8 cellular contexts compared by ENCODE assay signal in genomic region chr11:313304-313786, GRCh38. TPM values are rescaled to one million over a fixed set of nuclear protein-coding genes. Genes with fewer than 3 reads are reported as not detected.
DNase-seq lines count a peak whose midpoint lies in the region; ATAC-seq and TF ChIP-seq lines count a peak whose summit lies in the region.

No MANE protein-coding gene starts in this region.

- 75% methylated on average over 2 of the region's 8 CpGs; no CpG with 5 or more reads in 1 of the 2 experiments for WGBS in IMR-90 (ENCODE audit: extremely low coverage in 2 of 2, insufficient read length in 1 of 2), 2 experiments

- peak overlapping the region; percentile 77; the same call in 1 of the 2 replicates for H3K56ac ChIP-seq in IMR-90 (ENCODE audit: extremely low read depth, insufficient read depth, low read length)

- H4K20me1 ChIP-seq in BLaER1 (no peaks in the 10 kb centered on the region), IMR-90 (ENCODE audit: insufficient read depth, low read length) (peaks cover 3% of the 10 kb centered on the region; the same call in 1 of the 2 replicates)

- TF ChIP-seq CTCF in IMR-90 (conservative IDR thresholded peaks at IDR 0.05; ENCODE audit: low read depth, low read length) = no peak
- no peak for TF ChIP-seq CTCF in chondrocyte (IDR thresholded peaks at IDR 0.05)

- peak overlapping the region; percentile 67 for H3K14ac ChIP-seq in IMR-90 (replicated peaks; ENCODE audit: low read depth, low read length)

- H4K8ac ChIP-seq in IMR-90 (ENCODE audit: low read depth in 2 of 2, low read length in 2 of 2) = peak overlapping the region; percentile 33 to 87; a peak in 3 of 4 replicates

- CTCF ChIA-PET in IMR-90 (lab: Yijun Ruan, JAX) = interaction anchor here (1.2 kb wide), 1 partner anchor 11 kb away, joined by 3 read pairs; no protein-coding TSS in a partner anchor

- TF ChIP-seq POLR2A in IMR-90 (IDR thresholded peaks at IDR 0.05; ENCODE audit: low read depth, low read length) = no peak

- DNase-seq in IMR-90 (no peak), chondrocyte (ENCODE audit: low spot score) (no peak), anterior cingulate cortex (lab: John Stamatoyannopoulos, UW) (no peak), GM19238 (ENCODE audit: insufficient read length, low spot score) (no peak), NCI-H187 (lab: John Stamatoyannopoulos, UW) (no peak)
- DNase-seq in naive thymus-derived CD8-positive, alpha-beta T cell = peak in 1 of 10 donors; percentile 1

- ATAC-seq in IMR-90 (ENCODE audit: low read depth) (no peak), GM18870 (IDR thresholded peaks at IDR 0.05; ENCODE audit: unreplicated experiment) (no peak)
- no peak for ATAC-seq in naive thymus-derived CD8-positive, alpha-beta T cell

- dilution Hi-C loops in IMR-90 (cut with HindIII; ENCODE audit: low sequenced_read_pairs, unreplicated experiment) = no loop called here

- intact Hi-C loops in IMR-90 (cut with micrococcal nuclease) = loop anchor here (2.0 kb wide), 1 partner anchor 43 kb away; no protein-coding TSS in a partner anchor

- peak overlapping the region; percentile 95 for H2AFZ ChIP-seq in IMR-90 (replicated peaks; ENCODE audit: low read length, poor library complexity)

- H3K18ac ChIP-seq in IMR-90 (ENCODE audit: low read depth, low read length) = peak overlapping the region; percentile 52; the same call in 1 of the 2 replicates

- H3K4me1 Mint-ChIP-seq in chondrocyte (ENCODE audit: low read depth) = peaks cover 29% of the 10 kb centered on the region
- H3K4me1 Mint-ChIP-seq in naive thymus-derived CD8-positive, alpha-beta T cell = peaks cover 33 to 55% (median 44%) of the 10 kb centered on the region in 4 donors

- peak overlapping the region; percentile 85 for H3K4me2 ChIP-seq in BLaER1
- no peak overlapping the region for H3K4me2 ChIP-seq in IMR-90 (ENCODE audit: low read depth, low read length)

- H3K79me1 ChIP-seq in IMR-90 (ENCODE audit: low read depth in 1 of 2, low read length in 2 of 2) = peaks cover 5 to 39% of the 10 kb centered on the region in 2 experiments; a peak in 3 of 4 replicates

- peak overlapping the region; percentile 99 for H2AK9ac ChIP-seq in IMR-90 (replicated peaks; ENCODE audit: low read depth, low read length, poor library complexity)

- H3K27ac Mint-ChIP-seq in chondrocyte (ENCODE audit: unreplicated experiment) = peak overlapping the region; percentile 12
- peak overlapping the region; percentile 94 to 99 (median 99) for H3K27ac Mint-ChIP-seq in naive thymus-derived CD8-positive, alpha-beta T cell

- no peak for TF ChIP-seq RAD21 in IMR-90 (IDR thresholded peaks at IDR 0.05; ENCODE audit: low read length)

- no peaks in the 10 kb centered on the region for H3K27me3 ChIP-seq in BLaER1
- no peaks in the 10 kb centered on the region for H3K27me3 ChIP-seq in IMR-90 (ENCODE audit: control insufficient read depth, insufficient read depth, low read length)

- peak overlapping the region; percentile 57 for H4K5ac ChIP-seq in IMR-90 (ENCODE audit: low read depth, low read length)

- peak overlapping the region; percentile 49; the same call in 2 of the 3 replicates for H2BK15ac ChIP-seq in IMR-90 (ENCODE audit: low read depth, low read length)

- peak overlapping the region; percentile 70 for H3K4me3 ChIP-seq in BLaER1
- H3K4me3 ChIP-seq in IMR-90 (ENCODE audit: insufficient read depth, low read depth, low read length) = no peak overlapping the region

- BruUV-seq in IMR-90 (replicated peaks; lab: Mats Ljungman, UMichigan) = no TSS peak

- peaks cover 13% of the 10 kb centered on the region for H3K27me3 Mint-ChIP-seq in chondrocyte (ENCODE audit: low read depth)
- H3K27me3 Mint-ChIP-seq in naive thymus-derived CD8-positive, alpha-beta T cell = no peaks in the 10 kb centered on the region

- peak overlapping the region; percentile 88 for H4K91ac ChIP-seq in IMR-90 (ENCODE audit: insufficient read depth, low read depth, low read length)

- H3K36me3 ChIP-seq in BLaER1 (peaks cover 10% of the 10 kb centered on the region), IMR-90 (ENCODE audit: control insufficient read depth, insufficient read depth, low read length) (peaks cover 5% of the 10 kb centered on the region; the same call in 1 of the 2 replicates)

- peak overlapping the region; percentile 62; the same call in 1 of the 2 replicates for H2BK20ac ChIP-seq in IMR-90 (ENCODE audit: low read depth, low read length)

- POLR2A ChIA-PET in IMR-90 (lab: Charles Lee; ENCODE audit: unreplicated experiment) = no interaction called here
- POLR2A ChIA-PET in naive thymus-derived CD8-positive, alpha-beta T cell (lab: Charles Lee) = interaction anchor here (0.9 to 5.1 kb wide), 11 partner anchors 11 to 143 kb away, joined by 3 to 36 read pairs (median 11); partner anchors contain the start of genes BET1L, PGGHG and RIC8A

- H3K9me3 ChIP-seq in BLaER1 (no peaks in the 10 kb centered on the region), IMR-90 (ENCODE audit: control insufficient read depth, insufficient read depth, low read length) (no peaks in the 10 kb centered on the region)

- H2AK5ac ChIP-seq in IMR-90 (ENCODE audit: low read depth, low read length) = peak overlapping the region; percentile 92

- in situ Hi-C loops in IMR-90 (cut with MboI; ENCODE audit: low sequenced_read_pairs) = no loop called here

- H3K4me3 Mint-ChIP-seq in chondrocyte (ENCODE audit: unreplicated experiment) = no peak overlapping the region
- H3K4me3 Mint-ChIP-seq in naive thymus-derived CD8-positive, alpha-beta T cell = peak overlapping the region; percentile 88 to 100 (median 97)

- H2BK5ac ChIP-seq in IMR-90 (ENCODE audit: low read depth, low read length, poor library complexity, severe bottlenecking) = peak overlapping the region; percentile 87

- peak overlapping the region; percentile 71 for H2BK120ac ChIP-seq in IMR-90 (ENCODE audit: low read depth, low read length)

- H3K4ac ChIP-seq in IMR-90 (ENCODE audit: low read depth, low read length) = peak overlapping the region; percentile 88

- H3K27ac ChIP-seq in BLaER1 (peak overlapping the region; percentile 86), IMR-90 (ENCODE audit: insufficient read depth, low read length) (peak overlapping the region; percentile 85)

- H3K9me3 Mint-ChIP-seq in chondrocyte (ENCODE audit: low read depth) = no peaks in the 10 kb centered on the region
- no peaks in the 10 kb centered on the region for H3K9me3 Mint-ChIP-seq in naive thymus-derived CD8-positive, alpha-beta T cell

- 0 out of 2 replicates have a peak, but pooled peaks cover 5% of the 10 kb centered on the region for H3K9me1 ChIP-seq in IMR-90 (ENCODE audit: insufficient read depth, low read length)

- H3K4me1 ChIP-seq in BLaER1 = peaks cover 68% of the 10 kb centered on the region
- peaks cover 23% of the 10 kb centered on the region for H3K4me1 ChIP-seq in IMR-90 (ENCODE audit: control insufficient read depth, insufficient read depth, low read length)

- H3K23ac ChIP-seq in IMR-90 (ENCODE audit: low read depth, low read length) = peak overlapping the region; percentile 53

- H3K9ac ChIP-seq in BLaER1 (peak overlapping the region; percentile 75), IMR-90 (ENCODE audit: low read depth, low read length) (peak overlapping the region; percentile 48)

- no peaks in the 10 kb centered on the region for H3K36me3 Mint-ChIP-seq in chondrocyte (ENCODE audit: low read depth)
- H3K36me3 Mint-ChIP-seq in naive thymus-derived CD8-positive, alpha-beta T cell = peaks cover 19 to 31% (median 27%) of the 10 kb centered on the region in 3 donors

TF ChIP-seq in IMR-90, 13 proteins besides CTCF, POLR2A, EP300 and RAD21:
- TF ChIP-seq BHLHE40 (IDR thresholded peaks at IDR 0.05; ENCODE audit: low read depth, low read length) = no peak
TF ChIP-seq in IMR-90: peak in this region for 0.

RNA-seq across cellular contexts. Expression of gene IFITM1, which starts 0.5 kb away (rescaled TPM):
- 14.4 and 24.2 TPM in 2 replicates for total RNA-seq in IMR-90 (2012; rRNA removed)
- 67.5 and 68.9 TPM in 2 replicates for polyA plus RNA-seq in IMR-90 (2012; rRNA removed)
- polyA plus RNA-seq in IMR-90 (2012; cell fraction: cytosol; rRNA removed) = 54.7 and 163 TPM in 2 replicates
- polyA plus RNA-seq in IMR-90 (2012; cell fraction: nucleus; rRNA removed; ENCODE audit: low replicate concordance) = 25.1 and 28.0 TPM in 2 replicates
- total RNA-seq in chondrocyte = 1.0 to 3.3 TPM (median 1.6 TPM) in 3 replicates
- 10 to 100 TPM; 90.0 to 91.0 TPM for total RNA-seq in naive thymus-derived CD8-positive, alpha-beta T cell
- 1,000 to 10,000 TPM; 1,833 to 2,198 (median 2,135) TPM for polyA plus RNA-seq in naive thymus-derived CD8-positive, alpha-beta T cell

RNA-seq across cellular contexts. Expression of gene IFITM2, which starts 5.7 kb away (rescaled TPM):
- total RNA-seq in IMR-90 (2012; rRNA removed) (26.4 and 31.2 TPM in 2 replicates), chondrocyte (100 to 109 TPM (median 107 TPM) in 3 replicates)
- polyA plus RNA-seq in IMR-90 (2012; rRNA removed) = 564 and 600 TPM in 2 replicates
- 588 and 1,067 TPM in 2 replicates for polyA plus RNA-seq in IMR-90 (2012; cell fraction: cytosol; rRNA removed)
- 95.2 and 139 TPM in 2 replicates for polyA plus RNA-seq in IMR-90 (2012; cell fraction: nucleus; rRNA removed; ENCODE audit: low replicate concordance)
- total RNA-seq in naive thymus-derived CD8-positive, alpha-beta T cell = 100 to 1,000 TPM; 115 to 122 TPM
- 1,000 to 10,000 TPM; 2,345 to 2,732 (median 2,362) TPM for polyA plus RNA-seq in naive thymus-derived CD8-positive, alpha-beta T cell

RNA-seq across cellular contexts. Expression of gene IFITM3, which starts 7.3 kb away (rescaled TPM):
- total RNA-seq in IMR-90 (2012; rRNA removed) = 40.9 and 52.5 TPM in 2 replicates
- polyA plus RNA-seq in IMR-90 (2012; rRNA removed) = 906 and 1,008 TPM in 2 replicates
- 803 and 1,768 TPM in 2 replicates for polyA plus RNA-seq in IMR-90 (2012; cell fraction: cytosol; rRNA removed)
- 153 and 347 TPM in 2 replicates for polyA plus RNA-seq in IMR-90 (2012; cell fraction: nucleus; rRNA removed; ENCODE audit: low replicate concordance)
- 377 to 394 TPM (median 392 TPM) in 3 replicates for total RNA-seq in chondrocyte
- total RNA-seq in naive thymus-derived CD8-positive, alpha-beta T cell = 10 to 100 TPM; 11.3 to 11.9 TPM
- 100 to 1,000 TPM in 2 of 3 donors, 10 to 100 TPM in 1; 45.1 to 202 (median 196) TPM for polyA plus RNA-seq in naive thymus-derived CD8-positive, alpha-beta T cell

RNA-seq across cellular contexts. Expression of gene IFITM5, which starts 14.0 kb away (rescaled TPM):
- total RNA-seq in IMR-90 (2012; rRNA removed) = not detected in 2 replicates
- polyA plus RNA-seq in IMR-90 (2012; rRNA removed) = not detected in 2 replicates
- not detected in 2 replicates for polyA plus RNA-seq in IMR-90 (2012; cell fraction: cytosol; rRNA removed)
- not detected in 2 replicates for polyA plus RNA-seq in IMR-90 (2012; cell fraction: nucleus; rRNA removed; ENCODE audit: low replicate concordance)
- total RNA-seq in chondrocyte = not detected in 3 replicates
- total RNA-seq in naive thymus-derived CD8-positive, alpha-beta T cell = not detected
- polyA plus RNA-seq in naive thymus-derived CD8-positive, alpha-beta T cell = not detected

RNA-seq across cellular contexts. Expression of gene PGGHG, which starts 24.4 kb away (rescaled TPM):
- 1.4 and 1.8 TPM in 2 replicates for total RNA-seq in IMR-90 (2012; rRNA removed)
- 16.2 and 17.0 TPM in 2 replicates for polyA plus RNA-seq in IMR-90 (2012; rRNA removed)
- polyA plus RNA-seq in IMR-90 (2012; cell fraction: cytosol; rRNA removed) = 2.1 and 3.3 TPM in 2 replicates
- 170 and 305 TPM in 2 replicates for polyA plus RNA-seq in IMR-90 (2012; cell fraction: nucleus; rRNA removed; ENCODE audit: low replicate concordance)
- total RNA-seq in chondrocyte = 35.6 to 49.5 TPM (median 49.4 TPM) in 3 replicates
- 100 to 1,000 TPM; 662 to 707 TPM for total RNA-seq in naive thymus-derived CD8-positive, alpha-beta T cell
- polyA plus RNA-seq in naive thymus-derived CD8-positive, alpha-beta T cell = 10 to 100 TPM in 2 of 3 donors, 1 to 10 TPM in 1; 8.1 to 14.9 (median 11.2) TPM
